28 cellular contexts compared by ENCODE assay signal in the genomic region with DNA sequence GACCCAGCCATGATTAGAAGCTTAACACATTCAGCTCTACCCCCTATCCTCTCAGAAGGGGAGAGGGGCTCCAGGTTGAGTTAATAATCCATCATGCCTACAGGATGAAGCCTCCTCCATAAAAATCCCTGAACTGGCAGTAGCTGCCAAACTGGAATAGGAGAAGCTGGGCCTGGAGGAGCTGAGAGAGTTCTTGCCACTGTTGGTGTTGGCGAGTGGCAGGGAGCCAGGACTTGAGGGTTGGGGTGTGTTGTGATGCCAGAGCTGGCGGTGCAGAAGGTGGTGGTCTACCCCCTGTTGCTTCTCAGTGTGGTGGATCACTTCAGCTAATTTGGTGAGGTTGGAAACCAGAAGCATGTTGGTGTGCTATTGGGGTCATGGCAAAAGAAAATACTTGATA. TPM values are rescaled to one million over a fixed set of nuclear protein-coding genes. Genes with fewer than 3 reads are reported as not detected.
A peak's percentile ranks its signal among the peaks of the same experiment; 100 is the strongest.
DNase-seq lines count a peak whose midpoint lies in the region; ATAC-seq and TF ChIP-seq lines count a peak whose summit lies in the region.
"Had no signal": no experiment of that assay in that cellular context is flagged by ENCODE, and none has a peak within 500 bp of the region (broad histone marks: within the 10 kb centered on the region; RNA-seq: fewer than 3 reads in every experiment).

No MANE protein-coding gene starts in this region.

- no peak for ATAC-seq in CD8-positive, alpha-beta T cell
- ATAC-seq in activated T-helper 17 cell treated with anti-CD3 and anti-CD28 coated beads, Interleukin-2, amount 50 U/mL, for 72 hours (replicated peaks): no peak
- ATAC-seq in natural killer cell: no peak
- ATAC-seq in GM18517 (IDR thresholded peaks at IDR 0.05; ENCODE audit: unreplicated experiment): no peak
- ATAC-seq: A549, left lobe of liver had no signal

- H3K27ac ChIP-seq in CD8-positive, alpha-beta T cell (ENCODE audit: low read depth, low read length): no peak overlapping the region
- H3K27ac ChIP-seq: A549, esophagus muscularis mucosa, parathyroid adenoma, thoracic aorta had no signal

- H3K36me3 Mint-ChIP-seq in activated CD4-positive, alpha-beta memory T cell treated with anti-CD3 and anti-CD28 coated beads for 36 hours: peaks cover 10% of the 10 kb centered on the region
- peaks cover 6% of the 10 kb centered on the region for H3K36me3 Mint-ChIP-seq in activated CD4-positive, alpha-beta memory T cell treated with anti-CD3 and anti-CD28 coated beads, Interleukin-2, amount 10 ng/mL, durations not matched to agents 7 days and 5 days (ENCODE audit: low read depth)
- H3K36me3 Mint-ChIP-seq in CD8-positive, alpha-beta T cell: peaks cover 15% of the 10 kb centered on the region
- peaks cover 11% of the 10 kb centered on the region for H3K36me3 Mint-ChIP-seq in activated T-helper 17 cell treated with anti-CD3 and anti-CD28 coated beads, Interleukin-2, amount 50 U/mL, for 72 hours (ENCODE audit: low read depth)
- H3K36me3 Mint-ChIP-seq in natural killer cell: no peaks in the 10 kb centered on the region
- H3K36me3 Mint-ChIP-seq in chondrocyte (ENCODE audit: low read depth): peaks cover 6% of the 10 kb centered on the region

- H3K4me1 ChIP-seq in CD8-positive, alpha-beta T cell (ENCODE audit: insufficient read depth, low read length): peaks cover 47% of the 10 kb centered on the region
- H3K4me1 ChIP-seq: A549, HAP-1, parathyroid adenoma had no signal

- no peaks in the 10 kb centered on the region for H3K9me3 ChIP-seq in CD8-positive, alpha-beta T cell (ENCODE audit: low read length)
- H3K9me3 ChIP-seq: A549, esophagus muscularis mucosa, HAP-1, thoracic aorta had no signal

- CTCF ChIA-PET in activated CD4-positive, alpha-beta memory T cell treated with anti-CD3 and anti-CD28 coated beads for 36 hours (lab: Charles Lee): interaction anchor here (1.5 to 1.6 kb wide), 2 partner anchors 42 to 400 kb away, joined by 3 read pairs; no protein-coding TSS in a partner anchor
- CTCF ChIA-PET in activated CD4-positive, alpha-beta memory T cell treated with anti-CD3 and anti-CD28 coated beads, Interleukin-2, amount 10 ng/mL, durations not matched to agents 7 days and 5 days (lab: Charles Lee): no interaction called here
- CTCF ChIA-PET in CD8-positive, alpha-beta T cell (lab: Charles Lee): interaction anchor here (0.6 to 2.7 kb wide), 4 partner anchors 34 to 447 kb away, joined by 3 to 15 read pairs (median 4); no protein-coding TSS in a partner anchor

- H3K27me3 Mint-ChIP-seq in activated CD4-positive, alpha-beta memory T cell treated with anti-CD3 and anti-CD28 coated beads for 36 hours: no peaks in the 10 kb centered on the region
- H3K27me3 Mint-ChIP-seq in activated CD4-positive, alpha-beta memory T cell treated with anti-CD3 and anti-CD28 coated beads, Interleukin-2, amount 10 ng/mL, durations not matched to agents 7 days and 5 days: no peaks in the 10 kb centered on the region
- no peaks in the 10 kb centered on the region for H3K27me3 Mint-ChIP-seq in CD8-positive, alpha-beta T cell (ENCODE audit: low read depth)
- H3K27me3 Mint-ChIP-seq in activated T-helper 17 cell treated with anti-CD3 and anti-CD28 coated beads, Interleukin-2, amount 50 U/mL, for 72 hours: no peaks in the 10 kb centered on the region
- H3K27me3 Mint-ChIP-seq in natural killer cell (ENCODE audit: low read depth in 2 of 2) (no peaks in the 10 kb centered on the region), chondrocyte (ENCODE audit: low read depth) (no peaks in the 10 kb centered on the region)
- H3K27me3 Mint-ChIP-seq: B cell; dendritic cell treated with granulocyte-macrophage colony-stimulating factor and Interleukin-4, amounts not matched to agents 40 ng/mL and 50 ng/mL, for 4 days had no signal

- no peak for DNase-seq in activated CD4-positive, alpha-beta memory T cell treated with anti-CD3 and anti-CD28 coated beads for 36 hours
- no peak for DNase-seq in activated CD4-positive, alpha-beta memory T cell treated with anti-CD3 and anti-CD28 coated beads, Interleukin-2, amount 10 ng/mL, durations not matched to agents 7 days and 5 days
- no peak for DNase-seq in CD8-positive, alpha-beta T cell
- DNase-seq in natural killer cell (no peak), NCI-H1105 (lab: John Stamatoyannopoulos, UW) (no peak), chondrocyte (ENCODE audit: low spot score) (no peak)
- DNase-seq: activated T-cell treated with anti-CD3 and anti-CD28 coated beads, Interleukin-2, amount 50 U/mL, for 48 hours; caudate nucleus; COR-L47; foreskin fibroblast; KBM-7; NCI-H1092 treated with DMSO at 0.1 percent for 48 hours; NCI-H1930; NCI-H2171 treated with DMSO at 0.1 percent for 48 hours; NCI-H510A treated with DMSO at 0.1 percent for 48 hours; RPMI8226; stimulated activated naive CD4-positive, alpha-beta T cell treated with Interleukin-2 at 50 U/mL for 16 hours had no signal

- H3K27me3 ChIP-seq in CD8-positive, alpha-beta T cell (ENCODE audit: insufficient read depth, low read length): no peaks in the 10 kb centered on the region
- H3K27me3 ChIP-seq: esophagus muscularis mucosa had no signal

- no peak overlapping the region for H3K4me3 Mint-ChIP-seq in activated CD4-positive, alpha-beta memory T cell treated with anti-CD3 and anti-CD28 coated beads for 36 hours
- H3K4me3 Mint-ChIP-seq in activated CD4-positive, alpha-beta memory T cell treated with anti-CD3 and anti-CD28 coated beads, Interleukin-2, amount 10 ng/mL, durations not matched to agents 7 days and 5 days: no peak overlapping the region
- H3K4me3 Mint-ChIP-seq in CD8-positive, alpha-beta T cell: no peak overlapping the region
- H3K4me3 Mint-ChIP-seq in activated T-helper 17 cell treated with anti-CD3 and anti-CD28 coated beads, Interleukin-2, amount 50 U/mL, for 72 hours: peak overlapping the region; percentile 77
- H3K4me3 Mint-ChIP-seq in natural killer cell (no peak overlapping the region), chondrocyte (ENCODE audit: unreplicated experiment) (no peak overlapping the region)
- H3K4me3 Mint-ChIP-seq: B cell; dendritic cell treated with granulocyte-macrophage colony-stimulating factor and Interleukin-4, amounts not matched to agents 40 ng/mL and 50 ng/mL, for 4 days had no signal

- POLR2A ChIA-PET in activated CD4-positive, alpha-beta memory T cell treated with anti-CD3 and anti-CD28 coated beads for 36 hours (lab: Charles Lee): no interaction called here
- POLR2A ChIA-PET in activated CD4-positive, alpha-beta memory T cell treated with anti-CD3 and anti-CD28 coated beads, Interleukin-2, amount 10 ng/mL, durations not matched to agents 7 days and 5 days (lab: Charles Lee): interaction anchor here (2.6 kb wide), 1 partner anchor 36 kb away, joined by 19 read pairs; the partner anchor contains the start of gene IVNS1ABP
- POLR2A ChIA-PET in CD8-positive, alpha-beta T cell (lab: Charles Lee): interaction anchor here (1.1 to 8.0 kb wide), 10 partner anchors 11 to 390 kb away, joined by 3 to 45 read pairs (median 7); partner anchors contain the start of gene IVNS1ABP

- H3K36me3 ChIP-seq in CD8-positive, alpha-beta T cell (ENCODE audit: insufficient read depth, low read length): peaks cover 3% of the 10 kb centered on the region
- H3K36me3 ChIP-seq: HAP-1, thoracic aorta had no signal

- no peak overlapping the region for H3K4me3 ChIP-seq in CD8-positive, alpha-beta T cell (ENCODE audit: low read depth, low read length)
- H3K4me3 ChIP-seq: A549, esophagus muscularis mucosa, HAP-1, skin epidermis, thoracic aorta had no signal

- H3K9me3 Mint-ChIP-seq in activated CD4-positive, alpha-beta memory T cell treated with anti-CD3 and anti-CD28 coated beads for 36 hours: peaks cover 9% of the 10 kb centered on the region
- peaks cover 2% of the 10 kb centered on the region for H3K9me3 Mint-ChIP-seq in activated CD4-positive, alpha-beta memory T cell treated with anti-CD3 and anti-CD28 coated beads, Interleukin-2, amount 10 ng/mL, durations not matched to agents 7 days and 5 days
- H3K9me3 Mint-ChIP-seq in CD8-positive, alpha-beta T cell: peaks cover 10% of the 10 kb centered on the region
- H3K9me3 Mint-ChIP-seq in activated T-helper 17 cell treated with anti-CD3 and anti-CD28 coated beads, Interleukin-2, amount 50 U/mL, for 72 hours: peaks cover 12% of the 10 kb centered on the region
- H3K9me3 Mint-ChIP-seq in natural killer cell (no peaks in the 10 kb centered on the region), chondrocyte (ENCODE audit: low read depth) (no peaks in the 10 kb centered on the region)

- H3K27ac Mint-ChIP-seq in activated CD4-positive, alpha-beta memory T cell treated with anti-CD3 and anti-CD28 coated beads for 36 hours: peak overlapping the region; percentile 88
- H3K27ac Mint-ChIP-seq in activated CD4-positive, alpha-beta memory T cell treated with anti-CD3 and anti-CD28 coated beads, Interleukin-2, amount 10 ng/mL, durations not matched to agents 7 days and 5 days: no peak overlapping the region
- H3K27ac Mint-ChIP-seq in CD8-positive, alpha-beta T cell: peak overlapping the region; percentile 96
- peak overlapping the region; percentile 95 for H3K27ac Mint-ChIP-seq in activated T-helper 17 cell treated with anti-CD3 and anti-CD28 coated beads, Interleukin-2, amount 50 U/mL, for 72 hours
- H3K27ac Mint-ChIP-seq in natural killer cell: peak overlapping the region; percentile 0 to 27
- H3K27ac Mint-ChIP-seq in chondrocyte (ENCODE audit: unreplicated experiment): no peak overlapping the region
- H3K27ac Mint-ChIP-seq: B cell; dendritic cell treated with granulocyte-macrophage colony-stimulating factor and Interleukin-4, amounts not matched to agents 40 ng/mL and 50 ng/mL, for 4 days had no signal

- no peak for TF ChIP-seq CTCF in CD8-positive, alpha-beta T cell (IDR thresholded peaks at IDR 0.05)
- no peak for TF ChIP-seq CTCF in natural killer cell (IDR thresholded peaks at IDR 0.05)
- no peak for TF ChIP-seq CTCF in chondrocyte (IDR thresholded peaks at IDR 0.05)

- H3K4me1 Mint-ChIP-seq in activated CD4-positive, alpha-beta memory T cell treated with anti-CD3 and anti-CD28 coated beads for 36 hours (ENCODE audit: low read depth): peaks cover 55% of the 10 kb centered on the region
- peaks cover 20% of the 10 kb centered on the region for H3K4me1 Mint-ChIP-seq in activated CD4-positive, alpha-beta memory T cell treated with anti-CD3 and anti-CD28 coated beads, Interleukin-2, amount 10 ng/mL, durations not matched to agents 7 days and 5 days
- peaks cover 61% of the 10 kb centered on the region for H3K4me1 Mint-ChIP-seq in CD8-positive, alpha-beta T cell (ENCODE audit: low read depth)
- H3K4me1 Mint-ChIP-seq in activated T-helper 17 cell treated with anti-CD3 and anti-CD28 coated beads, Interleukin-2, amount 50 U/mL, for 72 hours: peaks cover 49% of the 10 kb centered on the region
- H3K4me1 Mint-ChIP-seq in natural killer cell (peaks cover 14 to 17% of the 10 kb centered on the region in 2 donors), chondrocyte (ENCODE audit: low read depth) (peaks cover 28% of the 10 kb centered on the region)

- intact Hi-C loops in activated CD4-positive, alpha-beta memory T cell treated with anti-CD3 and anti-CD28 coated beads for 36 hours (cut with micrococcal nuclease): loop anchor here (2.0 to 5.0 kb wide), 2 partner anchors 20 to 38 kb away; no protein-coding TSS in a partner anchor
- intact Hi-C loops in CD8-positive, alpha-beta T cell (cut with DNase I, micrococcal nuclease): loop anchor here in 1 of 2 experiments (2.0 kb wide), 3 partner anchors 22 to 40 kb away; partner anchors contain the start of gene IVNS1ABP
- intact Hi-C loops in natural killer cell (cut with micrococcal nuclease): no loop called here

RNA-seq across cellular contexts. Expression of gene IVNS1ABP, which starts 36.5 kb away (rescaled TPM):
- total RNA-seq in activated CD4-positive, alpha-beta memory T cell treated with anti-CD3 and anti-CD28 coated beads for 36 hours: 100 to 1,000 TPM; 133 to 134 TPM
- 100 to 1,000 TPM; 136 to 144 TPM for total RNA-seq in activated CD4-positive, alpha-beta memory T cell treated with anti-CD3 and anti-CD28 coated beads, Interleukin-2, amount 10 ng/mL, durations not matched to agents 7 days and 5 days
- 100 to 1,000 TPM; 227 to 237 TPM for total RNA-seq in CD8-positive, alpha-beta T cell
- 100 to 1,000 TPM; 215 to 269 TPM for total RNA-seq in activated T-helper 17 cell treated with anti-CD3 and anti-CD28 coated beads, Interleukin-2, amount 50 U/mL, for 72 hours
- 100 to 1,000 TPM; 250 to 394 (median 299) TPM for total RNA-seq in natural killer cell
- total RNA-seq in chondrocyte: 121 to 314 TPM (median 123 TPM) in 3 replicates

Comparison
In these comparisons a context has a peak if more than half of its experiments do, and no peak if none do; other contexts are left out.
1. H3K27ac Mint-ChIP-seq: peak in activated CD4-positive, alpha-beta memory T cell treated with anti-CD3 and anti-CD28 coated beads for 36 hours (single experiment), CD8-positive, alpha-beta T cell (single experiment), activated T-helper 17 cell treated with anti-CD3 and anti-CD28 coated beads, Interleukin-2, amount 50 U/mL, for 72 hours (single experiment) and natural killer cell (2 of 2); none in activated CD4-positive, alpha-beta memory T cell treated with anti-CD3 and anti-CD28 coated beads, Interleukin-2, amount 10 ng/mL, durations not matched to agents 7 days and 5 days (single experiment) and chondrocyte (single experiment).